Comparison of ENCODE assay signal across 24 cellular contexts in the genomic region with DNA sequence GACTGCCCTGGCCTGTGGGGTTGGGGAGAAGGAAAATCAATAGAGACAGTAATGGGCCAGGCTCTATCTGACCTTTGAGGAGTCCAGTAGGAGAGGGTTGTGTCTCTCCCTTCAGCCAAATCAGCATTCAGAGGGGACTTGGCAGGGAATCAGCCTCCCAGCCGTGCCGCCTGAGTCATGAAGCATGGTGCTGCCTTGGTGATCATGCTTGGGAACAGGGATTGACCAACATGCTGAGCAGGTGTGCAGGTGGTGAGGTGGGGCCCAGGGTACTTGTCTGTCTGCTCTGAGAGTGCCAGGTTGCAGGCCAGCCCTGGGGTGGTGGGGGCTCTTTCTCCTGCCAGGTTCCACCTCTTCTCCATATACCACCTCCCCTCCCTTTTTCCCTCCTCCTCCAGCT. TPM values are rescaled to one million over a fixed set of nuclear protein-coding genes. Genes with fewer than 3 reads are reported as not detected.
DNase-seq lines count a peak whose midpoint lies in the region; ATAC-seq and TF ChIP-seq lines count a peak whose summit lies in the region.
"Had no signal": no experiment of that assay in that cellular context is flagged by ENCODE, and none has a peak within 500 bp of the region (broad histone marks: within the 10 kb centered on the region; RNA-seq: fewer than 3 reads in every experiment).

No MANE protein-coding gene starts in this region.

- no peak for TF ChIP-seq CTCF in epithelial cell of esophagus (IDR thresholded peaks at IDR 0.05; ENCODE audit: insufficient read depth, low read depth, low read length, missing control alignments)
- no peak for TF ChIP-seq CTCF in lower lobe of right lung (IDR thresholded peaks at IDR 0.05)
- no peak for TF ChIP-seq CTCF in foreskin fibroblast (IDR thresholded peaks at IDR 0.05; ENCODE audit: low read depth, low read length)
- no peak for TF ChIP-seq CTCF in stomach (IDR thresholded peaks at IDR 0.05)

- peaks cover 30% of the 10 kb centered on the region for H3K4me1 Mint-ChIP-seq in activated naive CD4-positive, alpha-beta T cell treated with anti-CD3 and anti-CD28 coated beads, Interleukin-2, amount 50 U/mL, for 24 hours
- H3K4me1 Mint-ChIP-seq in activated naive CD4-positive, alpha-beta T cell treated with anti-CD3 and anti-CD28 coated beads, Interleukin-2, amount 10 ng/mL, durations not matched to agents 7 days and 5 days, result peaks cover 2% of the 10 kb centered on the region

- no peak for ATAC-seq in lower lobe of right lung
- ATAC-seq: activated T-cell treated with anti-CD3 and anti-CD28 coated beads, Interleukin-2, amount 50 U/mL, for 72 hours had no signal

- no peaks in the 10 kb centered on the region for H3K27me3 Mint-ChIP-seq in activated naive CD4-positive, alpha-beta T cell treated with anti-CD3 and anti-CD28 coated beads, Interleukin-2, amount 50 U/mL, for 24 hours
- peaks cover 14% of the 10 kb centered on the region for H3K27me3 Mint-ChIP-seq in activated naive CD4-positive, alpha-beta T cell treated with anti-CD3 and anti-CD28 coated beads, Interleukin-2, amount 10 ng/mL, durations not matched to agents 7 days and 5 days

- WGBS in stomach, 5 donors, result 58 to 92% (median 84%) methylated on average over 2 of the region's 2 CpGs

- H3K9me3 ChIP-seq in lower lobe of right lung (no peaks in the 10 kb centered on the region), stomach (no peaks in the 10 kb centered on the region)
- H3K9me3 ChIP-seq: BE2C, neutrophil, prostate gland, upper lobe of right lung had no signal

- intact Hi-C loops in lower lobe of right lung (cut with DNase I) (no loop called here), stomach (cut with DNase I; ENCODE audit: low total_unique reads) (no loop called here)

- H3K9me3 Mint-ChIP-seq in activated naive CD4-positive, alpha-beta T cell treated with anti-CD3 and anti-CD28 coated beads, Interleukin-2, amount 50 U/mL, for 24 hours, result no peaks in the 10 kb centered on the region
- no peaks in the 10 kb centered on the region for H3K9me3 Mint-ChIP-seq in activated naive CD4-positive, alpha-beta T cell treated with anti-CD3 and anti-CD28 coated beads, Interleukin-2, amount 10 ng/mL, durations not matched to agents 7 days and 5 days
- H3K9me3 Mint-ChIP-seq: activated CD4-positive, alpha-beta T cell treated with anti-CD3 and anti-CD28 coated beads, Interleukin-2, amount 10 ng/mL, durations not matched to agents 24 days and 14 days; activated naive CD4-positive, alpha-beta T cell treated with anti-CD3 and anti-CD28 coated beads for 36 hours; activated T-cell treated with anti-CD3 and anti-CD28 coated beads, Interleukin-2, amount 50 U/mL, for 72 hours; T-helper 2 cell treated with Interferon-gamma antibody and Interleukin-4, amounts not matched to agents 5 μg/mL and 100 μg/mL, for 36 hours had no signal

- no peak overlapping the region for H3K4me3 Mint-ChIP-seq in activated naive CD4-positive, alpha-beta T cell treated with anti-CD3 and anti-CD28 coated beads, Interleukin-2, amount 50 U/mL, for 24 hours
- H3K4me3 Mint-ChIP-seq in activated naive CD4-positive, alpha-beta T cell treated with anti-CD3 and anti-CD28 coated beads, Interleukin-2, amount 10 ng/mL, durations not matched to agents 7 days and 5 days, result no peak overlapping the region
- H3K4me3 Mint-ChIP-seq: activated CD4-positive, alpha-beta T cell treated with anti-CD3 and anti-CD28 coated beads, Interleukin-2, amount 10 ng/mL, durations not matched to agents 24 days and 14 days; activated naive CD4-positive, alpha-beta T cell treated with anti-CD3 and anti-CD28 coated beads for 36 hours; activated T-cell treated with anti-CD3 and anti-CD28 coated beads, Interleukin-2, amount 50 U/mL, for 72 hours; T-helper 2 cell treated with Interferon-gamma antibody and Interleukin-4, amounts not matched to agents 5 μg/mL and 100 μg/mL, for 36 hours had no signal

- H3K27ac Mint-ChIP-seq in activated naive CD4-positive, alpha-beta T cell treated with anti-CD3 and anti-CD28 coated beads, Interleukin-2, amount 50 U/mL, for 24 hours, result peak overlapping the region; percentile 53
- no peak overlapping the region for H3K27ac Mint-ChIP-seq in activated naive CD4-positive, alpha-beta T cell treated with anti-CD3 and anti-CD28 coated beads, Interleukin-2, amount 10 ng/mL, durations not matched to agents 7 days and 5 days
- H3K27ac Mint-ChIP-seq: activated CD4-positive, alpha-beta T cell treated with anti-CD3 and anti-CD28 coated beads, Interleukin-2, amount 10 ng/mL, durations not matched to agents 24 days and 14 days; activated naive CD4-positive, alpha-beta T cell treated with anti-CD3 and anti-CD28 coated beads for 36 hours; activated T-cell treated with anti-CD3 and anti-CD28 coated beads, Interleukin-2, amount 50 U/mL, for 72 hours; T-helper 2 cell treated with Interferon-gamma antibody and Interleukin-4, amounts not matched to agents 5 μg/mL and 100 μg/mL, for 36 hours had no signal

- DNase-seq in activated naive CD4-positive, alpha-beta T cell treated with anti-CD3 and anti-CD28 coated beads, Interleukin-2, amount 10 ng/mL, durations not matched to agents 7 days and 5 days, result no peak
- DNase-seq in NCI-H510A treated with DMSO at 0.1 percent for 48 hours (lab: John Stamatoyannopoulos, UW) (peak; percentile 75), epithelial cell of esophagus (ENCODE audit: low read depth) (peak; percentile 66), lower lobe of right lung (no peak), foreskin fibroblast (no peak), NAMALWA (ENCODE audit: low spot score) (no peak), stomach (no peak)
- DNase-seq: activated CD4-positive, alpha-beta T cell treated with anti-CD3 and anti-CD28 coated beads, Interleukin-2, amount 10 ng/mL, durations not matched to agents 24 days and 14 days; activated naive CD4-positive, alpha-beta T cell treated with anti-CD3 and anti-CD28 coated beads for 36 hours; activated T-cell treated with anti-CD3 and anti-CD28 coated beads, Interleukin-2, amount 50 U/mL, for 72 hours; anterior cingulate cortex; BE2C; dermis blood vessel endothelial cell; HCEC 1CT; mesenchymal stem cell; NCI-H1105 treated with DMSO at 0.1 percent for 48 hours; NCI-H2081; NCI-H526; upper lobe of right lung had no signal

- TF ChIP-seq EP300 in stomach (IDR thresholded peaks at IDR 0.05), result no peak

- H3K36me3 ChIP-seq in lower lobe of right lung (no peaks in the 10 kb centered on the region), stomach (no peaks in the 10 kb centered on the region)
- H3K36me3 ChIP-seq: BE2C, neutrophil, prostate gland, upper lobe of right lung had no signal

- H3K27me3 ChIP-seq in lower lobe of right lung (ENCODE audit: low read depth), result no peaks in the 10 kb centered on the region
- H3K27me3 ChIP-seq in stomach, result no peaks in the 10 kb centered on the region
- H3K27me3 ChIP-seq: neutrophil, upper lobe of right lung had no signal

- no peak overlapping the region for H3K4me3 ChIP-seq in epithelial cell of esophagus (ENCODE audit: low read length)
- no peak overlapping the region for H3K4me3 ChIP-seq in lower lobe of right lung
- no peak overlapping the region for H3K4me3 ChIP-seq in foreskin fibroblast (ENCODE audit: low read depth in 1 of 2, low read length in 2 of 2)
- H3K4me3 ChIP-seq in stomach, result no peak overlapping the region
- H3K4me3 ChIP-seq: prostate gland, upper lobe of right lung had no signal

- CTCF ChIA-PET in activated naive CD4-positive, alpha-beta T cell treated with anti-CD3 and anti-CD28 coated beads, Interleukin-2, amount 10 ng/mL, durations not matched to agents 7 days and 5 days (lab: Charles Lee), result no interaction called here

- H3K36me3 Mint-ChIP-seq in activated naive CD4-positive, alpha-beta T cell treated with anti-CD3 and anti-CD28 coated beads, Interleukin-2, amount 50 U/mL, for 24 hours, result no peaks in the 10 kb centered on the region
- no peaks in the 10 kb centered on the region for H3K36me3 Mint-ChIP-seq in activated naive CD4-positive, alpha-beta T cell treated with anti-CD3 and anti-CD28 coated beads, Interleukin-2, amount 10 ng/mL, durations not matched to agents 7 days and 5 days

- H3K27ac ChIP-seq in lower lobe of right lung (no peak overlapping the region), stomach (no peak overlapping the region)
- H3K27ac ChIP-seq: neutrophil, prostate gland, upper lobe of right lung had no signal

- no peak for TF ChIP-seq POLR2A in stomach (IDR thresholded peaks at IDR 0.05)

- no peaks in the 10 kb centered on the region for H3K4me1 ChIP-seq in lower lobe of right lung
- H3K4me1 ChIP-seq in stomach, result peaks cover 0 to 5% (median 0%) of the 10 kb centered on the region in 4 donors
- H3K4me1 ChIP-seq: BE2C, prostate gland, upper lobe of right lung had no signal

RNA-seq across cellular contexts. Expression of a gene that starts 58.9 kb away (rescaled TPM):
- total RNA-seq in lower lobe of right lung, result 26.6 TPM
- total RNA-seq in stomach, result 10 to 100 TPM in 1 of 5 donors, 1 to 10 TPM in 2, under 1 TPM in 1, not detected in 1; 0.58 to 25.9 (median 5.6) TPM
- 1 to 10 TPM in 2 of 3 donors, under 1 TPM in 1; 0.46 to 5.4 (median 1.2) TPM for polyA plus RNA-seq in stomach
- total RNA-seq: activated CD4-positive, alpha-beta T cell treated with anti-CD3 and anti-CD28 coated beads, Interleukin-2, amount 10 ng/mL, durations not matched to agents 24 days and 14 days; RPMI7951 had no signal

Comparison
In these comparisons a context has a peak if more than half of its experiments do, and no peak if none do; other contexts are left out.
1. DNase-seq: peak in NCI-H510A treated with DMSO at 0.1 percent for 48 hours (single experiment) and epithelial cell of esophagus (single experiment); none in activated naive CD4-positive, alpha-beta T cell treated with anti-CD3 and anti-CD28 coated beads, Interleukin-2, amount 10 ng/mL, durations not matched to agents 7 days and 5 days (single experiment), lower lobe of right lung (single experiment), foreskin fibroblast (0 of 2), NAMALWA (single experiment) and stomach (single experiment).